In the genomic region with DNA sequence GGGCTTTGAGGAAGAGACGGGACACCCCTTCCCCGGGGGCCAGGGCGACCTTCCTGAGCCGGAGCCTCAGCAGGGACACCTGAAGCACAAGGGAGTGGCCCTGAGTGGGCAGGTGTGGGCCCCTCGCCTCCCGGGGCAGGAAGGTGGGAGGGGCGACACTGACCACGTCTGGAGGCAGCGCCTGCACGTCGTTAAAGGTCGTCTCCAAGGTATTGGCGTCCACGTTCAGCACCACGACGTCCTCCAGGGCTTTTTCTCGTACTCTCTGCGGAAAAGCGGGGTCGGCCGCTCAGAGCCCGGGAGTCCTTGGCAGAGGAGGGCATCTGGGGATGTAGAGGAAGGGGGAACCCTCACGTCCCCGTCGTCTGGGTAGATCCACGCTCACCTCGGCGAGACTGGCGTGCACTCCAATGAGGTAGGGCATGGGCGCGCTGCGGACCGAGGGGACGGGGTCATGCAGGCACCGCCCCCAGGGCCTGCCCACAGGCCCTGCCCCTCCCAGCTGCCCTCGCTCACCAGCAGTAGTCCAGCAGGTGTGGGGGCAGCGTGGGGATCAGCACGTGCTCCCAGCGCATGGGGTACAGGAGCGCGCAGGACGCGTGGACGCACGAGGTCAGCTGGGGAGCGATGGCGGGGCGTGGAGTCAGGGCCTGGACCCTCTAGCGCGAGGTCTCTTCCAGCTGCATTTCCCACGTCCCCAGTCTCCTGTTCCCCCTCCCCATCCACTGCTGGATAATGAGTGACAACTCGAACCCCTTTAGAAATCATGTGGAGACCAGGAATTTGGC, we compare ENCODE assay signal across 8 cellular contexts. TPM values are rescaled to one million over a fixed set of nuclear protein-coding genes. Genes with fewer than 3 reads are reported as not detected.
DNase-seq lines count a peak whose midpoint lies in the region; ATAC-seq, FAIRE-seq and TF ChIP-seq lines count a peak whose summit lies in the region.
"Had no signal": no experiment of that assay in that cellular context is flagged by ENCODE, and none has a peak within 500 bp of the region (broad histone marks: within the 10 kb centered on the region; RNA-seq: fewer than 3 reads in every experiment).

No MANE protein-coding gene starts in this region.

- intact Hi-C loops in kidney (cut with DNase I), result no loop called here
- intact Hi-C loops in sciatic nerve (cut with DNase I), result no loop called here

- H3K27me3 ChIP-seq in bronchial epithelial cell (ENCODE audit: control insufficient read depth, insufficient read depth, low read length), result peaks cover 11% of the 10 kb centered on the region

- DNase-seq in NCI-H146 (lab: John Stamatoyannopoulos, UW) (peak; percentile 37), bronchial epithelial cell (ENCODE audit: low read depth) (no peak), kidney (no peak), sciatic nerve (ENCODE audit: low spot score) (no peak), inferior parietal cortex (ENCODE audit: extremely low spot score) (no peak)

- ATAC-seq in sciatic nerve, result peak; percentile 24
- no peak for ATAC-seq in GM18907 (IDR thresholded peaks at IDR 0.05; ENCODE audit: unreplicated experiment)
- ATAC-seq in GM18517 (IDR thresholded peaks at IDR 0.05; ENCODE audit: unreplicated experiment), result no peak

- H3K36me3 ChIP-seq in bronchial epithelial cell (ENCODE audit: control insufficient read depth, insufficient read depth, low read length) (no peaks in the 10 kb centered on the region), kidney (ENCODE audit: control insufficient read depth in 1 of 2, insufficient read depth in 2 of 2, low read length in 2 of 2) (no peaks in the 10 kb centered on the region)

- no peak overlapping the region for H3K27ac ChIP-seq in kidney (ENCODE audit: low read depth in 2 of 2, low read length in 2 of 2)

- no peak for FAIRE-seq in bronchial epithelial cell (lab: Jason Lieb, UNC)
- no peak for FAIRE-seq in kidney (lab: Jason Lieb, UNC)

- H3K4me1 ChIP-seq in kidney (ENCODE audit: control insufficient read depth in 1 of 2, insufficient read depth in 1 of 2, low read depth in 1 of 2, low read length in 2 of 2), result peaks cover 0 to 4% of the 10 kb centered on the region in 2 donors

- H3K4me3 ChIP-seq in bronchial epithelial cell (ENCODE audit: low read depth, low read length), result peak overlapping the region; percentile 4
- H3K4me3 ChIP-seq in kidney (ENCODE audit: low read length in 2 of 2), result peak overlapping the region; percentile 20 to 52
- H3K4me3 ChIP-seq: GM12878 had no signal

- H3K9me3 ChIP-seq in kidney (ENCODE audit: control insufficient read depth in 1 of 2, low read length in 2 of 2), result no peaks in the 10 kb centered on the region

- TF ChIP-seq CTCF in bronchial epithelial cell (IDR thresholded peaks at IDR 0.05; ENCODE audit: insufficient read depth, low read length, severe bottlenecking) (no peak), kidney (IDR thresholded peaks at IDR 0.05; ENCODE audit: borderline replicate concordance, extremely low read depth, insufficient read depth) (no peak)

- H3K9ac ChIP-seq in kidney (ENCODE audit: low read length in 2 of 2), result no peak overlapping the region

RNA-seq across cellular contexts. Expression of gene DENND1C, which starts 6.1 kb away (rescaled TPM):
- total RNA-seq in bronchial epithelial cell (under 0.01 TPM in 1 of 2 replicates, not detected in the other), kidney (8.2 TPM), sciatic nerve (5.5 TPM)
- polyA plus RNA-seq in kidney (ENCODE audit: insufficient read depth, low read depth, low replicate concordance), result 2.6 TPM

RNA-seq across cellular contexts. Expression of gene CRB3, which starts 11.4 kb away (rescaled TPM):
- total RNA-seq in bronchial epithelial cell (49.5 and 90.9 TPM in 2 replicates), kidney (58.2 TPM), sciatic nerve (not detected)
- 51.9 TPM for polyA plus RNA-seq in kidney (ENCODE audit: insufficient read depth, low read depth, low replicate concordance)

RNA-seq across cellular contexts. Expression of gene SLC25A23, which starts 15.9 kb away (rescaled TPM):
- total RNA-seq in bronchial epithelial cell (18.1 and 36.9 TPM in 2 replicates), kidney (76.6 TPM), sciatic nerve (61.9 TPM)
- polyA plus RNA-seq in kidney (ENCODE audit: insufficient read depth, low read depth, low replicate concordance), result 69.2 TPM

RNA-seq across cellular contexts. Expression of gene TUBB4A, which starts 26.6 kb away (rescaled TPM):
- total RNA-seq in bronchial epithelial cell (not detected in 2 replicates), kidney (4.4 TPM), sciatic nerve (47.8 TPM)
- polyA plus RNA-seq in kidney (ENCODE audit: insufficient read depth, low read depth, low replicate concordance), result 11.3 TPM

RNA-seq across cellular contexts. Expression of gene SLC25A41, which starts 42.0 kb away (rescaled TPM):
- total RNA-seq in bronchial epithelial cell (not detected in 2 replicates), kidney (0.28 TPM), sciatic nerve (0.27 TPM)
- polyA plus RNA-seq in kidney (ENCODE audit: insufficient read depth, low read depth, low replicate concordance), result 0.69 TPM

Comparison
In these comparisons a context has a peak if more than half of its experiments do, and no peak if none do; other contexts are left out.
1. RNA of gene CRB3, which starts 11.4 kb away (total RNA-seq): 58.2 TPM in kidney (single experiment) and 49.5 to 90.9 TPM in bronchial epithelial cell; not detected in sciatic nerve (single experiment); every median in the first group is over 10 times any median in the second.